Comparison of ENCODE assay signal across 14 cellular contexts in the genomic region with DNA sequence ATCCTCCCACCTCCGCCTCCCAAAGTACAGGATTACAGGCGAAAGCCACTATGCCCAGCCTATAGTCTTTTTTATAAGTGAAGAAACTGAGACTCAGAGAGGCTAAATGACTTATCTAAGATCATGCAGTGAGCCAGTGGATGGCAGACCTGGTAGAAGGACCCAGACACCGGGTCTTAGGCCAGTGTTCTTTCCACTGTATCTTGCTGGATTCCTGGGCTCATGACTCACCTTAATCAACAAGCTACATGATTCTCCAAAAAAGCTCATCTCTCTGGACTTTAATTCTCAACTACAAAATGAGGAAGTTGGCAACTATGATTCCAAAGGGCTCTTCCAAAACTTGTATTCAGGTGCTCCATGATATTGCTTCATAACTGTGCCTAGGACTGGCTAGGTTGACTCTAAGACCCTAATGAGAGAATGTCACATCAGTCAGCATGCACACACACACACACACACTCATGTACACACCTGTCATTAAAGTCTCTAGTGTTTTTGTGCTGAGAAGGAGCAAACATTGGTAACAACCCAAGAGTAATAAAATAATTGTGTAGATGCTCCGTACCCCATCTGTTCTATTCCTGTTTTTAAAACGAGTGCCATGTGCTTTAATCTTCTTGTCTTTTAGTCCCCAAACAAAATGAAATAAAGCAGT.
DNase-seq lines count a peak whose midpoint lies in the region; ATAC-seq and TF ChIP-seq lines count a peak whose summit lies in the region.
"Had no signal": no experiment of that assay in that cellular context is flagged by ENCODE, and none has a peak within 500 bp of the region (broad histone marks: within the 10 kb centered on the region; RNA-seq: fewer than 3 reads in every experiment).

No MANE protein-coding gene starts in this region.

- H3K27ac ChIP-seq in foreskin keratinocyte, result no peak overlapping the region

- no peaks in the 10 kb centered on the region for H3K27me3 ChIP-seq in foreskin keratinocyte

- TF ChIP-seq CTCF in foreskin keratinocyte (conservative IDR thresholded peaks at IDR 0.05), result no peak

- DNase-seq in AG20443 (ENCODE audit: low spot score) (peak; percentile 38), HT1080 (ENCODE audit: low read depth) (peak; percentile 15), NCI-H774 (lab: John Stamatoyannopoulos, UW) (peak; percentile 20), foreskin keratinocyte (no peak), AG08395 (ENCODE audit: low spot score) (no peak), DMS53 treated with DMSO at 0.1 percent for 48 hours (lab: John Stamatoyannopoulos, UW; ENCODE audit: unreplicated experiment) (no peak)
- DNase-seq: Calu3; CD4-positive, alpha-beta T cell; DMS79 treated with DMSO at 0.1 percent for 48 hours; NCI-H2029; NCI-H526 had no signal

- no peaks in the 10 kb centered on the region for H3K4me1 ChIP-seq in foreskin keratinocyte
- H3K4me1 ChIP-seq: HAP-1 had no signal

- ATAC-seq in foreskin keratinocyte (peak; percentile 26), HG03378 (IDR thresholded peaks at IDR 0.05; ENCODE audit: unreplicated experiment) (no peak), HG02973 (IDR thresholded peaks at IDR 0.05; ENCODE audit: unreplicated experiment) (no peak)

Comparison
In these comparisons a context has a peak if more than half of its experiments do, and no peak if none do; other contexts are left out.
1. DNase-seq: peak in AG20443 (single experiment), HT1080 (single experiment) and NCI-H774 (single experiment); none in foreskin keratinocyte (0 of 2), AG08395 (single experiment) and DMS53 treated with DMSO at 0.1 percent for 48 hours (single experiment).